Comparison of ENCODE assay signal across 9 cellular contexts in genomic region chr12:48156648-48157015, GRCh38. TPM values are rescaled to one million over a fixed set of nuclear protein-coding genes. Genes with fewer than 3 reads are reported as not detected.
DNase-seq lines count a peak whose midpoint lies in the region; ATAC-seq and TF ChIP-seq lines count a peak whose summit lies in the region.
"Had no signal": no experiment of that assay in that cellular context is flagged by ENCODE, and none has a peak within 500 bp of the region (broad histone marks: within the 10 kb centered on the region; RNA-seq: fewer than 3 reads in every experiment).

No MANE protein-coding gene starts in this region.

- TF ChIP-seq POLR2A in right lobe of liver (IDR thresholded peaks at IDR 0.05), result no peak

- H3K27ac ChIP-seq in right lobe of liver (peak overlapping the region in 2 of 3 donors; percentile 75 to 78), tibial artery (peak overlapping the region; percentile 86 to 94)

- peaks cover 54% of the 10 kb centered on the region for H3K4me1 Mint-ChIP-seq in activated T-cell treated with anti-CD3 and anti-CD28 coated beads, Interleukin-2, amount 50 U/mL, for 72 hours (ENCODE audit: low read depth)

- in situ Hi-C loops in astrocyte of the spinal cord (cut with HindIII; ENCODE audit: low sequenced_read_pairs), result no loop called here

- H3K36me3 ChIP-seq in right lobe of liver (peaks cover 0 to 18% (median 3%) of the 10 kb centered on the region in 4 donors), tibial artery (peaks cover 18 to 24% (median 18%) of the 10 kb centered on the region in 3 donors)

- no peak for TF ChIP-seq CTCF in astrocyte of the spinal cord (IDR thresholded peaks at IDR 0.05; ENCODE audit: low read depth, low read length)
- no peak for TF ChIP-seq CTCF in right lobe of liver (IDR thresholded peaks at IDR 0.05)
- no peak for TF ChIP-seq CTCF in tibial artery (IDR thresholded peaks at IDR 0.05)

- H3K27me3 Mint-ChIP-seq in activated T-cell treated with anti-CD3 and anti-CD28 coated beads, Interleukin-2, amount 50 U/mL, for 72 hours (ENCODE audit: low read depth), result no peaks in the 10 kb centered on the region

- no peaks in the 10 kb centered on the region for H3K4me1 ChIP-seq in right lobe of liver
- peaks cover 0 to 16% (median 12%) of the 10 kb centered on the region in 4 donors for H3K4me1 ChIP-seq in tibial artery

- no peak for ATAC-seq in activated T-cell treated with anti-CD3 and anti-CD28 coated beads, Interleukin-2, amount 50 U/mL, for 72 hours (replicated peaks in 1 of 2)
- ATAC-seq in right lobe of liver (no peak), HG03432 (IDR thresholded peaks at IDR 0.05; ENCODE audit: unreplicated experiment) (no peak)

- H3K9me3 ChIP-seq in right lobe of liver, result no peaks in the 10 kb centered on the region
- no peaks in the 10 kb centered on the region for H3K9me3 ChIP-seq in tibial artery

- H3K4me3 ChIP-seq in astrocyte of the spinal cord (ENCODE audit: low read depth, low read length), result peak overlapping the region; percentile 95
- H3K4me3 ChIP-seq in right lobe of liver, result peak overlapping the region; percentile 78 to 91 (median 83)
- H3K4me3 ChIP-seq in tibial artery, result peak overlapping the region; percentile 83 to 97

- intact Hi-C loops in right lobe of liver (cut with DNase I) (no loop called here), tibial artery (cut with DNase I; ENCODE audit: low total_unique reads) (loop anchor here (5.0 kb wide), 1 partner anchor 49 kb away; the partner anchor contains the start of gene SENP1)

- peaks cover 3 to 5% of the 10 kb centered on the region in 2 donors for H3K36me3 Mint-ChIP-seq in activated T-cell treated with anti-CD3 and anti-CD28 coated beads, Interleukin-2, amount 50 U/mL, for 72 hours (ENCODE audit: insufficient read depth in 2 of 2)

- peak overlapping the region; percentile 94 to 96 for H3K4me3 Mint-ChIP-seq in activated T-cell treated with anti-CD3 and anti-CD28 coated beads, Interleukin-2, amount 50 U/mL, for 72 hours

- no peak for DNase-seq in activated T-cell treated with anti-CD3 and anti-CD28 coated beads, Interleukin-2, amount 50 U/mL, for 72 hours
- DNase-seq in activated T-cell treated with anti-CD3 and anti-CD28 coated beads, Interleukin-2, amount 50 U/mL, for 48 hours, result no peak
- DNase-seq in astrocyte of the spinal cord (ENCODE audit: low read depth, low spot score) (no peak), right lobe of liver (no peak), tibial artery (no peak), amniotic stem cell (lab: John Stamatoyannopoulos, UW) (no peak), DMS 273 (lab: John Stamatoyannopoulos, UW; ENCODE audit: unreplicated experiment) (no peak)

- peak overlapping the region; percentile 99 for H3K27ac Mint-ChIP-seq in activated T-cell treated with anti-CD3 and anti-CD28 coated beads, Interleukin-2, amount 50 U/mL, for 72 hours

- WGBS in right lobe of liver (ENCODE audit: insufficient coverage, low coverage, low lambda C conversion rate, missing lambda C conversion rate), result 24% methylated on average over 8 of the region's 8 CpGs

- H3K9me3 Mint-ChIP-seq in activated T-cell treated with anti-CD3 and anti-CD28 coated beads, Interleukin-2, amount 50 U/mL, for 72 hours, result no peaks in the 10 kb centered on the region

- H3K27me3 ChIP-seq in right lobe of liver (no peaks in the 10 kb centered on the region), tibial artery (no peaks in the 10 kb centered on the region)

RNA-seq across cellular contexts. Expression of gene ASB8, which starts 0.7 kb away (rescaled TPM):
- total RNA-seq in activated T-cell treated with anti-CD3 and anti-CD28 coated beads, Interleukin-2, amount 50 U/mL, for 72 hours, result 10 to 100 TPM; 52.3 to 61.8 TPM
- 10 to 100 TPM; 17.7 to 29.3 (median 21.6) TPM for total RNA-seq in right lobe of liver

RNA-seq across cellular contexts. Expression of gene CCDC184, which starts 26.8 kb away (rescaled TPM):
- total RNA-seq in activated T-cell treated with anti-CD3 and anti-CD28 coated beads, Interleukin-2, amount 50 U/mL, for 72 hours, result under 1 TPM; 0.17 to 0.32 TPM
- under 1 TPM in 3 of 6 experiments, not detected in 3; 0.11 to 0.46 (median 0.23) TPM for total RNA-seq in right lobe of liver

RNA-seq across cellular contexts. Expression of gene PFKM, which starts 37.5 kb away (rescaled TPM):
- 10 to 100 TPM; 29.1 to 35.9 TPM for total RNA-seq in activated T-cell treated with anti-CD3 and anti-CD28 coated beads, Interleukin-2, amount 50 U/mL, for 72 hours
- total RNA-seq in right lobe of liver, result 1 to 10 TPM; 4.6 to 8.9 (median 7.8) TPM

RNA-seq across cellular contexts. Expression of gene OR10AD1, which starts 46.5 kb away (rescaled TPM):
- not detected for total RNA-seq in activated T-cell treated with anti-CD3 and anti-CD28 coated beads, Interleukin-2, amount 50 U/mL, for 72 hours
- total RNA-seq in right lobe of liver, result not detected
- total RNA-seq: sciatic nerve had no signal

RNA-seq across cellular contexts. Expression of gene SENP1, which starts 50.8 kb away (rescaled TPM):
- 10 to 100 TPM; 58.4 to 68.7 TPM for total RNA-seq in activated T-cell treated with anti-CD3 and anti-CD28 coated beads, Interleukin-2, amount 50 U/mL, for 72 hours
- 1 to 10 TPM; 3.6 to 6.5 (median 5.1) TPM for total RNA-seq in right lobe of liver
